In the genomic region with DNA sequence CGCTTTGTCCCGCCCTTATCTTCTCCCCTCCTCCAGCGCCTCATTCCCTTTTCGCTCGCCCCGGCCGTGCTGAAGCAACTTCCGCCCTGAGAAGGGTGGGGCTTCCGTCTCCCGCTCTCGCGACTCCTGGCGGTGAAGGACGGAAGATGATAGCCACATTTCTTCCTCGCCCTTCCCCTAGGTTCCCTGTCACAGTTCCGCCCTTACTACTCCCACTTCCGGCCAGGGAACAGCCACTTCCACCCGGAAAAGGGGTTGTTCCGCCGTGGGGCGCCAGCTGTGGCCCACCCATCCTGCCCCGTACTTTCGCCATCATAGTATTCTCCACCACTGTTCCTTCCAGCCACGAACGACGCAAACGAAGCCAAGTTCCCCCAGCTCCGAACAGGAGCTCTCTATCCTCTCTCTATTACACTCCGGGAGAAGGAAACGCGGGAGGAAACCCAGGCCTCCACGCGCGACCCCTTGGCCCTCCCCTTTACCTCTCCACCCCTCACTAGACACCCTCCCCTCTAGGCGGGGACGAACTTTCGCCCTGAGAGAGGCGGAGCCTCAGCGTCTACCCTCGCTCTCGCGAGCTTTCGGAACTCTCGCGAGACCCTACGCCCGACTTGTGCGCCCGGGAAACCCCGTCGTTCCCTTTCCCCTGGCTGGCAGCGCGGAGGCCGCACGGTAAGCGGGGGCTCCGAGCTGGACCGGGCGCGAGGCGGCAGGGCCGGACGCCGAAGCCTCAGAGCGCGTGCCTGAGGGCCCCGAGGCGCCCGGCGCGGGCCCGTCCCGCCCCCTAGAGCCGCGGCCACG, we compare ENCODE assay signal across 8 cellular contexts. TPM values are rescaled to one million over a fixed set of nuclear protein-coding genes. Genes with fewer than 3 reads are reported as not detected.
A peak's percentile ranks its signal among the peaks of the same experiment; 100 is the strongest.
DNase-seq lines count a peak whose midpoint lies in the region; ATAC-seq and TF ChIP-seq lines count a peak whose summit lies in the region.

A gene (plus strand): TSS at position 638 of the 801 bp plus-strand sequence. CDS start 520 bp downstream, outside the sequence.

- no peaks in the 10 kb centered on the region for H3K9me2 ChIP-seq in DOHH2 (replicated peaks; ENCODE audit: control insufficient read depth, low read length)

- H3K4me3 ChIP-seq in DOHH2 (ENCODE audit: low read length) (peak within 1 kb of the TSS; percentile 87), Peyer's patch (peak within 1 kb of the TSS; percentile 80 to 98 (median 90)), esophagus (ENCODE audit: low read depth in 1 of 2, low read length in 2 of 2) (peak within 1 kb of the TSS; percentile 86 to 98), muscle layer of colon (ENCODE audit: low read depth in 1 of 2, low read length in 2 of 2) (peak within 1 kb of the TSS; percentile 50 to 86)

- peak; percentile 59 to 65 for TF ChIP-seq POLR2A in Peyer's patch (IDR thresholded peaks at IDR 0.05)

- H4K20me1 ChIP-seq in DOHH2 (ENCODE audit: control insufficient read depth, insufficient read depth, low read depth, low read length), result peaks cover 37% of the 10 kb centered on the region

- H3K36me3 ChIP-seq in DOHH2 (ENCODE audit: control insufficient read depth, low read length) (peaks cover 47% of the 10 kb centered on the region), KOPT-K1 (ENCODE audit: insufficient read depth, low read length) (peaks cover 43% of the 10 kb centered on the region), Peyer's patch (peaks cover 0 to 35% (median 0%) of the 10 kb centered on the region in 3 donors), esophagus (ENCODE audit: control insufficient read depth in 2 of 2, insufficient read depth in 2 of 2, low read length in 1 of 2) (peaks cover 6 to 26% of the 10 kb centered on the region in 2 donors), muscle layer of colon (ENCODE audit: insufficient read depth, low read length) (peaks cover 38% of the 10 kb centered on the region)

- WGBS in esophagus, 2 donors, result 0% methylated on average over 76 of the region's 76 CpGs

- peak within 1 kb of the TSS; percentile 88 for H3K4me2 ChIP-seq in DOHH2 (ENCODE audit: low read length)

- peak; percentile 96 to 99 (median 98) for DNase-seq in Peyer's patch
- DNase-seq in activated T-cell treated with anti-CD3 and anti-CD28 coated beads, Interleukin-2, amount 50 U/mL, for 48 hours, result peak; percentile 99
- DNase-seq in stimulated activated CD8-positive, alpha-beta memory T cell treated with anti-CD3 and anti-CD28 coated beads, Interleukin-7, amount 100 ng/mL, for 24 hours (ENCODE audit: low read depth), result peak; percentile 97

- peaks cover 41% of the 10 kb centered on the region for H3F3A ChIP-seq in DOHH2 (ENCODE audit: control insufficient read depth, insufficient read depth)

- peak; percentile 58 for TF ChIP-seq CTCF in DOHH2 (IDR thresholded peaks at IDR 0.05; ENCODE audit: low read depth, low read length, poor library complexity, severe bottlenecking)
- peak; percentile 75 to 91 (median 83) for TF ChIP-seq CTCF in Peyer's patch (IDR thresholded peaks at IDR 0.05)

- H3K27ac ChIP-seq in DOHH2 (ENCODE audit: low read depth, low read length) (peak within 1 kb of the TSS; percentile 81), KOPT-K1 (ENCODE audit: low read depth, low read length, poor library complexity, severe bottlenecking) (peak within 1 kb of the TSS; percentile 94), Peyer's patch (peak within 1 kb of the TSS; percentile 90 to 97 (median 94)), esophagus (ENCODE audit: low read depth in 2 of 2, low read length in 1 of 2) (peak within 1 kb of the TSS; percentile 89 to 97), muscle layer of colon (ENCODE audit: low read depth, low read length) (peak within 1 kb of the TSS; percentile 88)

- peaks cover 61% of the 10 kb centered on the region for H3K4me1 ChIP-seq in DOHH2 (ENCODE audit: control insufficient read depth, low read length)
- peaks cover 0 to 41% (median 24%) of the 10 kb centered on the region in 4 donors for H3K4me1 ChIP-seq in Peyer's patch
- H3K4me1 ChIP-seq in esophagus (ENCODE audit: control insufficient read depth in 2 of 2, insufficient read depth in 2 of 2, low read length in 1 of 2), result peaks cover 12 to 14% of the 10 kb centered on the region in 2 donors
- H3K4me1 ChIP-seq in muscle layer of colon (ENCODE audit: insufficient read depth, low read length), result peaks cover 37% of the 10 kb centered on the region

- H3K79me2 ChIP-seq in DOHH2 (ENCODE audit: control insufficient read depth, low read length), result peaks cover 48% of the 10 kb centered on the region

- H3K27me3 ChIP-seq in DOHH2 (ENCODE audit: control insufficient read depth, low read length) (no peaks in the 10 kb centered on the region), Peyer's patch (no peaks in the 10 kb centered on the region), esophagus (ENCODE audit: control insufficient read depth in 1 of 2, insufficient read depth in 2 of 2, low read length in 2 of 2) (no peaks in the 10 kb centered on the region), muscle layer of colon (ENCODE audit: control insufficient read depth in 1 of 2, insufficient read depth in 2 of 2, low read length in 2 of 2) (no peaks in the 10 kb centered on the region)

- H3K9me3 ChIP-seq in DOHH2 (ENCODE audit: control insufficient read depth, insufficient read depth, low read length) (no peaks in the 10 kb centered on the region), KOPT-K1 (ENCODE audit: insufficient read depth, low read length, poor library complexity, severe bottlenecking) (no peaks in the 10 kb centered on the region), Peyer's patch (no peaks in the 10 kb centered on the region), esophagus (ENCODE audit: control insufficient read depth in 2 of 2, insufficient read depth in 1 of 2, low read depth in 1 of 2, low read length in 1 of 2) (no peaks in the 10 kb centered on the region), muscle layer of colon (ENCODE audit: low read length) (no peaks in the 10 kb centered on the region)

- H3K9ac ChIP-seq in muscle layer of colon (ENCODE audit: low read length), result peak within 1 kb of the TSS; percentile 95

- peak; percentile 75 for ATAC-seq in GM21786 (IDR thresholded peaks at IDR 0.05; ENCODE audit: unreplicated experiment)

RNA-seq across cellular contexts. Expression of the gene that starts here (rescaled TPM):
- total RNA-seq in Peyer's patch, result 100 to 1,000 TPM; 363 to 861 (median 619) TPM
- 1,000 to 10,000 TPM; 2,678 to 3,536 TPM for polyA plus RNA-seq in esophagus

Comparison
In these comparisons a context has a peak if more than half of its experiments do, and no peak if none do; other contexts are left out.
1. Peak in every context shown above with its lines: DNase-seq, ATAC-seq, H3K4me3 ChIP-seq and H3K27ac ChIP-seq.